In the genomic region with DNA sequence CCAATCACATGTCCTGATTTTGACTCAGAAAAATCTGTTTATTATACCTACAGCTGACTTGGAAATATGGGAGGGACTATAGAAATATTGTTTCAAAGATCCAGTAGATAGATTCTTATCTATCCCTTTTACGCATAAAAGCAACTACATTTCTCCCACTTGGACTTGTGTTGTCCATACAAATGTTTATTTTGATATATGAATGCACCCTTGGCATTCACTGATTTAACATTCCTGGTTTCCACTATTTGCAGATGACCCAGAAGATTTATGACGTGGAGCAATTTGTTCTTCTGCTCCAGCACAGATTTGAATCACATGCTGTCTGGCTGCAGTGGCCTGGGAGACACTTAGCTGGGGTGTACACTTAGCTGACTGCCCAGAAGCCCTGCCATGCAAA, we compare ENCODE assay signal across 15 cellular contexts.
DNase-seq lines count a peak whose midpoint lies in the region; ATAC-seq and TF ChIP-seq lines count a peak whose summit lies in the region.
"Had no signal": no experiment of that assay in that cellular context is flagged by ENCODE, and none has a peak within 500 bp of the region (broad histone marks: within the 10 kb centered on the region; RNA-seq: fewer than 3 reads in every experiment).

No MANE protein-coding gene starts in this region.

- H3K4me3 ChIP-seq in right cardiac atrium (ENCODE audit: low read length) (no peak overlapping the region), SK-N-MC (peak overlapping the region; percentile 42; the same call in 1 of the 2 replicates), vagina (no peak overlapping the region)

- intact Hi-C loops in right cardiac atrium (cut with DNase I) = no loop called here
- intact Hi-C loops in Right ventricle myocardium inferior (cut with DNase I) = no loop called here
- intact Hi-C loops in vagina (cut with DNase I) = no loop called here

- H3K9ac ChIP-seq in SK-N-MC (ENCODE audit: insufficient read length) = no peak overlapping the region

- H3K27ac ChIP-seq in right cardiac atrium (ENCODE audit: low read length) (no peak overlapping the region), SK-N-MC (peak overlapping the region; percentile 70), vagina (peak overlapping the region; percentile 56)

- ATAC-seq in right cardiac atrium (peak; percentile 51 to 62), Right ventricle myocardium inferior (no peak), HG03280 (IDR thresholded peaks at IDR 0.05; ENCODE audit: unreplicated experiment) (no peak), GM18861 (IDR thresholded peaks at IDR 0.05; ENCODE audit: unreplicated experiment) (no peak)

- no peak for DNase-seq in right cardiac atrium
- no peak for DNase-seq in Right ventricle myocardium inferior (ENCODE audit: missing footprints)
- no peak for DNase-seq in SK-N-MC (ENCODE audit: low read depth, low spot score)
- DNase-seq in fibroblast of the conjunctiva (ENCODE audit: low read depth) = peak; percentile 52
- DNase-seq in vagina (ENCODE audit: extremely low spot score in 2 of 2) = no peak
- no peak for DNase-seq in GM10248 (ENCODE audit: extremely low spot score)
- DNase-seq: activated gamma-delta T cell treated with Interleukin-2 at 50 U/mL for 16 hours, cerebellar nuclear complex, erythroblast, H9, NCI-H1092, NCI-H524, T1000 had no signal

- WGBS in right cardiac atrium = 66% methylated on average over 2 of the region's 2 CpGs

- H3K27me3 ChIP-seq in right cardiac atrium (ENCODE audit: control insufficient read depth, insufficient read depth) = no peaks in the 10 kb centered on the region
- H3K27me3 ChIP-seq in vagina = no peaks in the 10 kb centered on the region

- H3K9me3 ChIP-seq in right cardiac atrium (ENCODE audit: control insufficient read depth, low read length) (no peaks in the 10 kb centered on the region), SK-N-MC (ENCODE audit: low read depth, low read length) (no peaks in the 10 kb centered on the region), vagina (no peaks in the 10 kb centered on the region)

- H3K4me1 ChIP-seq in right cardiac atrium (ENCODE audit: control insufficient read depth, insufficient read depth, low read length) = peaks cover 7% of the 10 kb centered on the region
- peaks cover 33% of the 10 kb centered on the region for H3K4me1 ChIP-seq in vagina

- POLR2A ChIA-PET in GM10248 (lab: Yijun Ruan, JAX) = no interaction called here

- no peaks in the 10 kb centered on the region for H3K36me3 ChIP-seq in SK-N-MC (ENCODE audit: insufficient read depth, low read length)
- no peaks in the 10 kb centered on the region for H3K36me3 ChIP-seq in vagina

- no peak for TF ChIP-seq CTCF in vagina (IDR thresholded peaks at IDR 0.05)
- no peak for TF ChIP-seq CTCF in GM10248 (IDR thresholded peaks at IDR 0.05; ENCODE audit: control extremely low read depth, extremely low read depth, low read depth, missing control alignments)

- CTCF ChIA-PET in GM10248 (lab: Yijun Ruan, JAX) = no interaction called here

- no peak for TF ChIP-seq POLR2A in vagina (IDR thresholded peaks at IDR 0.05)

Comparison
In these comparisons a context has a peak if more than half of its experiments do, and no peak if none do; other contexts are left out.
1. ATAC-seq: peak in right cardiac atrium (2 of 2); none in Right ventricle myocardium inferior (single experiment), HG03280 (single experiment) and GM18861 (single experiment).